ENCODE assay signal across 1 cellular context in the genomic region with DNA sequence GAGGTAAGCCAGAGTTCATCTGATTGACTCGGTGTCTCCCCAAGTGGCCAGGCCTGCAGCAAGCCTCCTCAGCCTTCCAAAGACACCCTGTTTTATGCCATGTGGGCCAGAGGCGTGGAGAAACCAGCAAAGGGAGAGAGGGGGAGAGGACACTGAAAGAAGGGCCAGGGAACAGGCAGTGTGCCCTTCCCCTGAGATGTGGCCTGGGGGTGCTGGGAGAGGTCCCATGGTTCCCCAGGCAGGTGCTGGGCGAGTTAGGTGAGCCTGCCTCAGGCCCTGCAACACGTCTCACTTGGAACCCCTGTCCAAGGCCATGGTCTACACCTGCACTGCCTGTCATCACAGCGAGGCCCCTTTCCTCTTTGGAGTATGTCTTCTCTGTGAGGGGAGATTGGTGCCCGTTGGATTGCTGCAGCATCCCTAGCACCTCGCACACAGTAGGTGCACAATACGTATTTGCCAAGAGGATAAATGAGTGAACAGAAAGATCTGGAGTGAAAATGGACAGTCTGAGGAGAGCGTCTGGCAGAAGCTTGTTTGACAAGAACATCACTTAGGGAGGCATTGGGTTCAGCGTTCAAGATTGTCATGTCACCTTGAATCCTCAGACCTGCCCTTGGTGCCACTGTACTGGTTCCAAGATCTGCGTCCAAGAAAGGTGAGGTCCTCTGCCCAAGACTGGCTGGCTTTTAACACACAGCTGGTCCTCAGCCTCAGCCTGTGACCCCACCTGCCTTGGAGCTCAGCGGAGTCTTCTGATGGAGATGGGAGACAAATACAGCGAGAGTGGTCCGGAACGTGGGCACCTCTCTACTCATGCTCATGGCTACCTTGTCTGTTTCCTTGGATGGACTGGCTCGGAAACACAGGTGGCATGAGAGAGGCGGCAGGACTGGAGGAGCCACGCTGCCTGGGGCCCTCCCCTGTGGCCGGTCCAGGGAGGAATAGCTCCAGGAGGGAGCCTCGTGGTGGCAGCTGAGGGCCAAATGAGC.
TF ChIP-seq lines count a peak whose summit lies in the region.

No MANE protein-coding gene starts in this region.

TF ChIP-seq in K562, 482 proteins besides CTCF, POLR2A, EP300 and RAD21:
- TF ChIP-seq, protein P1, sequence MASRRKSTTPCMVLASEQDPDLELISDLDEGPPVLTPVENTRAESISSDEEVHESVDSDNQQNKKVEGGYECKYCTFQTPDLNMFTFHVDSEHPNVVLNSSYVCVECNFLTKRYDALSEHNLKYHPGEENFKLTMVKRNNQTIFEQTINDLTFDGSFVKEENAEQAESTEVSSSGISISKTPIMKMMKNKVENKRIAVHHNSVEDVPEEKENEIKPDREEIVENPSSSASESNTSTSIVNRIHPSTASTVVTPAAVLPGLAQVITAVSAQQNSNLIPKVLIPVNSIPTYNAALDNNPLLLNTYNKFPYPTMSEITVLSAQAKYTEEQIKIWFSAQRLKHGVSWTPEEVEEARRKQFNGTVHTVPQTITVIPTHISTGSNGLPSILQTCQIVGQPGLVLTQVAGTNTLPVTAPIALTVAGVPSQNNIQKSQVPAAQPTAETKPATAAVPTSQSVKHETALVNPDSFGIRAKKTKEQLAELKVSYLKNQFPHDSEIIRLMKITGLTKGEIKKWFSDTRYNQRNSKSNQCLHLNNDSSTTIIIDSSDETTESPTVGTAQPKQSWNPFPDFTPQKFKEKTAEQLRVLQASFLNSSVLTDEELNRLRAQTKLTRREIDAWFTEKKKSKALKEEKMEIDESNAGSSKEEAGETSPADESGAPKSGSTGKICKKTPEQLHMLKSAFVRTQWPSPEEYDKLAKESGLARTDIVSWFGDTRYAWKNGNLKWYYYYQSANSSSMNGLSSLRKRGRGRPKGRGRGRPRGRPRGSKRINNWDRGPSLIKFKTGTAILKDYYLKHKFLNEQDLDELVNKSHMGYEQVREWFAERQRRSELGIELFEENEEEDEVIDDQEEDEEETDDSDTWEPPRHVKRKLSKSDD (conservative IDR thresholded peaks at IDR 0.05; ENCODE audit: low read length) = no peak
- no peak for TF ChIP-seq ZNF224 (CRISPR knock-in tag; IDR thresholded peaks at IDR 0.05)
- peak; percentile 66; the same call in 1 of the 2 replicates for TF ChIP-seq ZKSCAN1 (IDR thresholded peaks at IDR 0.05; ENCODE audit: low read depth, low read length)
